1 cellular context compared by ENCODE assay signal in the genomic region with DNA sequence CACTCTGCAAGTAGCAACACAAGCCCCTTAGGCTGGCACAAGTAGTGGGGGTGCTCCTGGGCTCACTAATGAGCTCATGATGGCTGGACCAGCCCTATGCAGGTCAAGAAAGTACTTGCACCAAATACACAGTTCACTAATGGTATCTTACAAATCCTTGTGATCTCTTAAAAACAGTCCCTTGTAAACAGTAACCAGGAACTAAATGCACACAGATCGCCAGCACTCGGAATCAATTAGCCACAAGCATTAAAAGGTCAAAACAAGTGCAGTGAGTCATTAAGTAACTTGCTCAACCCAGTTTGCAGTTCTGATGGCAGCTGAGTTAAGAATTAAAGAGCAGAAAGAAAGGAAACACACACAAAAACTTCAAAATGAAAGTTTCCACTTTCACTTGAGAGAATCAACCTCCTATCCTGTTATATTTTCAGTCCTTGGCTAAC.
TF ChIP-seq lines count a peak whose summit lies in the region.

No MANE protein-coding gene starts in this region.

TF ChIP-seq in GM12878, 131 proteins besides CTCF, POLR2A, EP300 and RAD21 (continued from another document and continues in another):
- TF ChIP-seq FOXM1 (IDR thresholded peaks at IDR 0.05; ENCODE audit: low read depth, low read length) (peak; percentile 74; the same call in 1 of the 2 replicates), MXI1 (IDR thresholded peaks at IDR 0.05; ENCODE audit: low read depth, low read length) (peak; percentile 59; the same call in 1 of the 2 replicates), ZSCAN29 (IDR thresholded peaks at IDR 0.05) (no peak), MEF2B (IDR thresholded peaks at IDR 0.05; ENCODE audit: partially characterized antibody, poor library complexity, severe bottlenecking) (peak; percentile 61), IKZF1 (conservative IDR thresholded peaks at IDR 0.05) (peak; percentile 65), FOS (IDR thresholded peaks at IDR 0.05; ENCODE audit: borderline replicate concordance, extremely low read depth, insufficient read length) (no peak), RUNX3 (IDR thresholded peaks at IDR 0.05; ENCODE audit: low read length) (peak; percentile 86), DPF2 (IDR thresholded peaks at IDR 0.05) (peak; percentile 47; the same call in 1 of the 2 replicates), FOXK2 (IDR thresholded peaks at IDR 0.05) (no peak), PAX5 (IDR thresholded peaks at IDR 0.05; ENCODE audit: borderline replicate concordance, low read depth, low read length) (peak; percentile 58; the same call in 1 of the 2 replicates), BACH1 (IDR thresholded peaks at IDR 0.05; ENCODE audit: borderline replicate concordance) (peak; percentile 61; the same call in 1 of the 2 replicates), ZNF622 (IDR thresholded peaks at IDR 0.05) (no peak), NFIC (IDR thresholded peaks at IDR 0.05; ENCODE audit: low read depth, low read length) (peak; percentile 90; the same call in 1 of the 2 replicates), BHLHE40 (IDR thresholded peaks at IDR 0.05; ENCODE audit: borderline replicate concordance in 1 of 2, low read depth in 2 of 2, low read length in 1 of 2) (peak; percentile 55 to 58; a peak in 3 of 4 replicates), SMAD1 (IDR thresholded peaks at IDR 0.05; ENCODE audit: low read depth, partially characterized antibody) (no peak), CBX5 (IDR thresholded peaks at IDR 0.05; ENCODE audit: low read depth) (no peak), EED (IDR thresholded peaks at IDR 0.05; ENCODE audit: low read depth) (peak; percentile 54), BCL11A (IDR thresholded peaks at IDR 0.05; ENCODE audit: low read depth, low read length) (peak; percentile 86), NR2C1 (IDR thresholded peaks at IDR 0.05) (peak; percentile 61), MEF2A (IDR thresholded peaks at IDR 0.05; ENCODE audit: insufficient read depth, low read depth, low read length) (peak; percentile 51; the same call in 1 of the 2 replicates), STAT3 (IDR thresholded peaks at IDR 0.05; ENCODE audit: low read depth, low read length) (no peak), YY1 (IDR thresholded peaks at IDR 0.05; ENCODE audit: low read depth, low read length) (peak; percentile 38; the same call in 1 of the 2 replicates), WRNIP1 (IDR thresholded peaks at IDR 0.05; ENCODE audit: borderline replicate concordance, low read depth, low read length) (0 out of 2 replicates have a peak, but pooled peaks have one; percentile 42), ATF7 (IDR thresholded peaks at IDR 0.05; ENCODE audit: low read depth) (peak; percentile 82), LARP7 (IDR thresholded peaks at IDR 0.05) (no peak), JUND (IDR thresholded peaks at IDR 0.05; ENCODE audit: low read depth, low read length) (peak; percentile 81), TARDBP (IDR thresholded peaks at IDR 0.05; ENCODE audit: borderline replicate concordance) (0 out of 2 replicates have a peak, but pooled peaks have one; percentile 32), NR2F1 (conservative IDR thresholded peaks at IDR 0.05) (peak; percentile 88), TBL1XR1 (IDR thresholded peaks at IDR 0.05; ENCODE audit: low read depth, low read length) (peak; percentile 84; the same call in 1 of the 2 replicates), KAT2A (conservative IDR thresholded peaks at IDR 0.05; ENCODE audit: control insufficient read depth, low read depth, low read length) (no peak), CREM (IDR thresholded peaks at IDR 0.05; ENCODE audit: low read depth) (peak; percentile 67), MTA2 (IDR thresholded peaks at IDR 0.05; ENCODE audit: low read depth) (peak; percentile 96), IKZF2 (IDR thresholded peaks at IDR 0.05) (peak; percentile 72 to 82), EZH2 (IDR thresholded peaks at IDR 0.05; ENCODE audit: borderline replicate concordance, control insufficient read depth, low read depth, low read length) (no peak), ZNF24 (IDR thresholded peaks at IDR 0.05) (peak; percentile 80), SIN3A (IDR thresholded peaks at IDR 0.05; ENCODE audit: low read depth, low read length) (no peak), SUZ12 (IDR thresholded peaks at IDR 0.05; ENCODE audit: unreplicated experiment) (no peak), POU2F2 (IDR thresholded peaks at IDR 0.05; ENCODE audit: borderline replicate concordance, low read depth, low read length) (peak; percentile 54; the same call in 1 of the 3 replicates), JUNB (IDR thresholded peaks at IDR 0.05) (peak; percentile 90)
- TF ChIP-seq, protein P1, sequence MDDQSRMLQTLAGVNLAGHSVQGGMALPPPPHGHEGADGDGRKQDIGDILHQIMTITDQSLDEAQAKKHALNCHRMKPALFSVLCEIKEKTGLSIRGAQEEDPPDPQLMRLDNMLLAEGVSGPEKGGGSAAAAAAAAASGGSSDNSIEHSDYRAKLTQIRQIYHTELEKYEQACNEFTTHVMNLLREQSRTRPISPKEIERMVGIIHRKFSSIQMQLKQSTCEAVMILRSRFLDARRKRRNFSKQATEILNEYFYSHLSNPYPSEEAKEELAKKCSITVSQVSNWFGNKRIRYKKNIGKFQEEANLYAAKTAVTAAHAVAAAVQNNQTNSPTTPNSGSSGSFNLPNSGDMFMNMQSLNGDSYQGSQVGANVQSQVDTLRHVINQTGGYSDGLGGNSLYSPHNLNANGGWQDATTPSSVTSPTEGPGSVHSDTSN (IDR thresholded peaks at IDR 0.05; ENCODE audit: insufficient replicate concordance, low read depth, low read length) = peak; percentile 36
- TF ChIP-seq, protein P2, sequence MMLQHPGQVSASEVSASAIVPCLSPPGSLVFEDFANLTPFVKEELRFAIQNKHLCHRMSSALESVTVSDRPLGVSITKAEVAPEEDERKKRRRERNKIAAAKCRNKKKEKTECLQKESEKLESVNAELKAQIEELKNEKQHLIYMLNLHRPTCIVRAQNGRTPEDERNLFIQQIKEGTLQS (IDR thresholded peaks at IDR 0.05; ENCODE audit: borderline replicate concordance, extremely low read depth, low read depth, low read length) = no peak
- TF ChIP-seq, protein P3, sequence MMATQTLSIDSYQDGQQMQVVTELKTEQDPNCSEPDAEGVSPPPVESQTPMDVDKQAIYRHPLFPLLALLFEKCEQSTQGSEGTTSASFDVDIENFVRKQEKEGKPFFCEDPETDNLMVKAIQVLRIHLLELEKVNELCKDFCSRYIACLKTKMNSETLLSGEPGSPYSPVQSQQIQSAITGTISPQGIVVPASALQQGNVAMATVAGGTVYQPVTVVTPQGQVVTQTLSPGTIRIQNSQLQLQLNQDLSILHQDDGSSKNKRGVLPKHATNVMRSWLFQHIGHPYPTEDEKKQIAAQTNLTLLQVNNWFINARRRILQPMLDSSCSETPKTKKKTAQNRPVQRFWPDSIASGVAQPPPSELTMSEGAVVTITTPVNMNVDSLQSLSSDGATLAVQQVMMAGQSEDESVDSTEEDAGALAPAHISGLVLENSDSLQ (IDR thresholded peaks at IDR 0.05) = peak; percentile 9; the same call in 1 of the 2 replicates
- TF ChIP-seq, protein P4, sequence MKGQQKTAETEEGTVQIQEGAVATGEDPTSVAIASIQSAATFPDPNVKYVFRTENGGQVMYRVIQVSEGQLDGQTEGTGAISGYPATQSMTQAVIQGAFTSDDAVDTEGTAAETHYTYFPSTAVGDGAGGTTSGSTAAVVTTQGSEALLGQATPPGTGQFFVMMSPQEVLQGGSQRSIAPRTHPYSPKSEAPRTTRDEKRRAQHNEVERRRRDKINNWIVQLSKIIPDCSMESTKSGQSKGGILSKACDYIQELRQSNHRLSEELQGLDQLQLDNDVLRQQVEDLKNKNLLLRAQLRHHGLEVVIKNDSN (IDR thresholded peaks at IDR 0.05; ENCODE audit: borderline replicate concordance, extremely low read length, insufficient read depth, low read depth, low read length) = no peak
- TF ChIP-seq, protein P5, sequence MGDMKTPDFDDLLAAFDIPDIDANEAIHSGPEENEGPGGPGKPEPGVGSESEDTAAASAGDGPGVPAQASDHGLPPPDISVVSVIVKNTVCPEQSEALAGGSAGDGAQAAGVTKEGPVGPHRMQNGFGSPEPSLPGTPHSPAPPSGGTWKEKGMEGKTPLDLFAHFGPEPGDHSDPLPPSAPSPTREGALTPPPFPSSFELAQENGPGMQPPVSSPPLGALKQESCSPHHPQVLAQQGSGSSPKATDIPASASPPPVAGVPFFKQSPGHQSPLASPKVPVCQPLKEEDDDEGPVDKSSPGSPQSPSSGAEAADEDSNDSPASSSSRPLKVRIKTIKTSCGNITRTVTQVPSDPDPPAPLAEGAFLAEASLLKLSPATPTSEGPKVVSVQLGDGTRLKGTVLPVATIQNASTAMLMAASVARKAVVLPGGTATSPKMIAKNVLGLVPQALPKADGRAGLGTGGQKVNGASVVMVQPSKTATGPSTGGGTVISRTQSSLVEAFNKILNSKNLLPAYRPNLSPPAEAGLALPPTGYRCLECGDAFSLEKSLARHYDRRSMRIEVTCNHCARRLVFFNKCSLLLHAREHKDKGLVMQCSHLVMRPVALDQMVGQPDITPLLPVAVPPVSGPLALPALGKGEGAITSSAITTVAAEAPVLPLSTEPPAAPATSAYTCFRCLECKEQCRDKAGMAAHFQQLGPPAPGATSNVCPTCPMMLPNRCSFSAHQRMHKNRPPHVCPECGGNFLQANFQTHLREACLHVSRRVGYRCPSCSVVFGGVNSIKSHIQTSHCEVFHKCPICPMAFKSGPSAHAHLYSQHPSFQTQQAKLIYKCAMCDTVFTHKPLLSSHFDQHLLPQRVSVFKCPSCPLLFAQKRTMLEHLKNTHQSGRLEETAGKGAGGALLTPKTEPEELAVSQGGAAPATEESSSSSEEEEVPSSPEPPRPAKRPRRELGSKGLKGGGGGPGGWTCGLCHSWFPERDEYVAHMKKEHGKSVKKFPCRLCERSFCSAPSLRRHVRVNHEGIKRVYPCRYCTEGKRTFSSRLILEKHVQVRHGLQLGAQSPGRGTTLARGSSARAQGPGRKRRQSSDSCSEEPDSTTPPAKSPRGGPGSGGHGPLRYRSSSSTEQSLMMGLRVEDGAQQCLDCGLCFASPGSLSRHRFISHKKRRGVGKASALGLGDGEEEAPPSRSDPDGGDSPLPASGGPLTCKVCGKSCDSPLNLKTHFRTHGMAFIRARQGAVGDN (IDR thresholded peaks at IDR 0.05) = peak; percentile 66; the same call in 1 of the 2 replicates
- TF ChIP-seq, protein P6, sequence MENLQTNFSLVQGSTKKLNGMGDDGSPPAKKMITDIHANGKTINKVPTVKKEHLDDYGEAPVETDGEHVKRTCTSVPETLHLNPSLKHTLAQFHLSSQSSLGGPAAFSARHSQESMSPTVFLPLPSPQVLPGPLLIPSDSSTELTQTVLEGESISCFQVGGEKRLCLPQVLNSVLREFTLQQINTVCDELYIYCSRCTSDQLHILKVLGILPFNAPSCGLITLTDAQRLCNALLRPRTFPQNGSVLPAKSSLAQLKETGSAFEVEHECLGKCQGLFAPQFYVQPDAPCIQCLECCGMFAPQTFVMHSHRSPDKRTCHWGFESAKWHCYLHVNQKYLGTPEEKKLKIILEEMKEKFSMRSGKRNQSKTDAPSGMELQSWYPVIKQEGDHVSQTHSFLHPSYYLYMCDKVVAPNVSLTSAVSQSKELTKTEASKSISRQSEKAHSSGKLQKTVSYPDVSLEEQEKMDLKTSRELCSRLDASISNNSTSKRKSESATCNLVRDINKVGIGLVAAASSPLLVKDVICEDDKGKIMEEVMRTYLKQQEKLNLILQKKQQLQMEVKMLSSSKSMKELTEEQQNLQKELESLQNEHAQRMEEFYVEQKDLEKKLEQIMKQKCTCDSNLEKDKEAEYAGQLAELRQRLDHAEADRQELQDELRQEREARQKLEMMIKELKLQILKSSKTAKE (IDR thresholded peaks at IDR 0.05; ENCODE audit: low read depth, poor library complexity, severe bottlenecking) = peak; percentile 92
- TF ChIP-seq, protein P7, sequence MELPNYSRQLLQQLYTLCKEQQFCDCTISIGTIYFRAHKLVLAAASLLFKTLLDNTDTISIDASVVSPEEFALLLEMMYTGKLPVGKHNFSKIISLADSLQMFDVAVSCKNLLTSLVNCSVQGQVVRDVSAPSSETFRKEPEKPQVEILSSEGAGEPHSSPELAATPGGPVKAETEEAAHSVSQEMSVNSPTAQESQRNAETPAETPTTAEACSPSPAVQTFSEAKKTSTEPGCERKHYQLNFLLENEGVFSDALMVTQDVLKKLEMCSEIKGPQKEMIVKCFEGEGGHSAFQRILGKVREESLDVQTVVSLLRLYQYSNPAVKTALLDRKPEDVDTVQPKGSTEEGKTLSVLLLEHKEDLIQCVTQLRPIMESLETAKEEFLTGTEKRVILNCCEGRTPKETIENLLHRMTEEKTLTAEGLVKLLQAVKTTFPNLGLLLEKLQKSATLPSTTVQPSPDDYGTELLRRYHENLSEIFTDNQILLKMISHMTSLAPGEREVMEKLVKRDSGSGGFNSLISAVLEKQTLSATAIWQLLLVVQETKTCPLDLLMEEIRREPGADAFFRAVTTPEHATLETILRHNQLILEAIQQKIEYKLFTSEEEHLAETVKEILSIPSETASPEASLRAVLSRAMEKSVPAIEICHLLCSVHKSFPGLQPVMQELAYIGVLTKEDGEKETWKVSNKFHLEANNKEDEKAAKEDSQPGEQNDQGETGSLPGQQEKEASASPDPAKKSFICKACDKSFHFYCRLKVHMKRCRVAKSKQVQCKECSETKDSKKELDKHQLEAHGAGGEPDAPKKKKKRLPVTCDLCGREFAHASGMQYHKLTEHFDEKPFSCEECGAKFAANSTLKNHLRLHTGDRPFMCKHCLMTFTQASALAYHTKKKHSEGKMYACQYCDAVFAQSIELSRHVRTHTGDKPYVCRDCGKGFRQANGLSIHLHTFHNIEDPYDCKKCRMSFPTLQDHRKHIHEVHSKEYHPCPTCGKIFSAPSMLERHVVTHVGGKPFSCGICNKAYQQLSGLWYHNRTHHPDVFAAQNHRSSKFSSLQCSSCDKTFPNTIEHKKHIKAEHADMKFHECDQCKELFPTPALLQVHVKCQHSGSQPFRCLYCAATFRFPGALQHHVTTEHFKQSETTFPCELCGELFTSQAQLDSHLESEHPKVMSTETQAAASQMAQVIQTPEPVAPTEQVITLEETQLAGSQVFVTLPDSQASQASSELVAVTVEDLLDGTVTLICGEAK (IDR thresholded peaks at IDR 0.05; ENCODE audit: borderline replicate concordance) = no peak
- TF ChIP-seq, protein P8, sequence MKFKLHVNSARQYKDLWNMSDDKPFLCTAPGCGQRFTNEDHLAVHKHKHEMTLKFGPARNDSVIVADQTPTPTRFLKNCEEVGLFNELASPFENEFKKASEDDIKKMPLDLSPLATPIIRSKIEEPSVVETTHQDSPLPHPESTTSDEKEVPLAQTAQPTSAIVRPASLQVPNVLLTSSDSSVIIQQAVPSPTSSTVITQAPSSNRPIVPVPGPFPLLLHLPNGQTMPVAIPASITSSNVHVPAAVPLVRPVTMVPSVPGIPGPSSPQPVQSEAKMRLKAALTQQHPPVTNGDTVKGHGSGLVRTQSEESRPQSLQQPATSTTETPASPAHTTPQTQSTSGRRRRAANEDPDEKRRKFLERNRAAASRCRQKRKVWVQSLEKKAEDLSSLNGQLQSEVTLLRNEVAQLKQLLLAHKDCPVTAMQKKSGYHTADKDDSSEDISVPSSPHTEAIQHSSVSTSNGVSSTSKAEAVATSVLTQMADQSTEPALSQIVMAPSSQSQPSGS (IDR thresholded peaks at IDR 0.05; ENCODE audit: low read length) = peak; percentile 79
- TF ChIP-seq, protein P9, sequence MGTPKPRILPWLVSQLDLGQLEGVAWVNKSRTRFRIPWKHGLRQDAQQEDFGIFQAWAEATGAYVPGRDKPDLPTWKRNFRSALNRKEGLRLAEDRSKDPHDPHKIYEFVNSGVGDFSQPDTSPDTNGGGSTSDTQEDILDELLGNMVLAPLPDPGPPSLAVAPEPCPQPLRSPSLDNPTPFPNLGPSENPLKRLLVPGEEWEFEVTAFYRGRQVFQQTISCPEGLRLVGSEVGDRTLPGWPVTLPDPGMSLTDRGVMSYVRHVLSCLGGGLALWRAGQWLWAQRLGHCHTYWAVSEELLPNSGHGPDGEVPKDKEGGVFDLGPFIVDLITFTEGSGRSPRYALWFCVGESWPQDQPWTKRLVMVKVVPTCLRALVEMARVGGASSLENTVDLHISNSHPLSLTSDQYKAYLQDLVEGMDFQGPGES (IDR thresholded peaks at IDR 0.05) = no peak
